7 cellular contexts compared by ENCODE assay signal in the genomic region with DNA sequence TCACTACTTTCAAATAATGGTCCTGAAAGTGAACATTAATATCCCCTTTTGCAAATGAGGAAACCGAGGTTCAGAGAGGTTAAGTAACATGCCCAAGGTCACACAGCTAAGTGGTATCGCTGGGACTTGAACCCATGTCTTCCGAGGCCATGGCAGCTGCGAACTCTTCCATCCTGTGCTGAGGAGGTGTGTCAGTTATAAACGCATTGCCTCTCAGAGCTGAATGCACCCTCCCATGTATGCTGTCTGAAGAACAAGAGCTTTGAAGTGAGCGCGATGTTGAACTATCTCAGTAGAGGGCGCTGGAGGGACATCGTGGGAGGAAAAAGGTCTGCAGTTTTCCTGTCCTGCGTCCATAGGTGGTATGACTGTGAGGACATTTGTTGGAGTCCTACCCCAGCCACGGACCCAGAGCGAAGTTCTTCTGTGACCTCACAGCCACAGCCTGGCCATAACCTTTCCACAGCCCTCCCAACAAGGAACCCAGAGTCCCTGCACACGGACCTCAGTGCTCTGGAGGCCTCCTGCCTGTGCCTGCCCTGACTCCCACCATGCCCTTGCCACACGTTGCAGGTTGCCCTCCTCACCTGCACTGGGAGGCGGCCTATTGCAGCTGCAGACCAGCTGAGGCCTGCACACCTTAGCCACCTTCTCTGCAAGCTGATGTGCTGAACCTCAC.
DNase-seq lines count a peak whose midpoint lies in the region; ATAC-seq lines count a peak whose summit lies in the region.

No MANE protein-coding gene starts in this region.

- no peaks in the 10 kb centered on the region for H3K36me3 ChIP-seq in effector memory CD4-positive, alpha-beta T cell (ENCODE audit: control insufficient read depth, insufficient read depth, low read length)

- H3K4me1 ChIP-seq in effector memory CD4-positive, alpha-beta T cell (ENCODE audit: control insufficient read depth, insufficient read depth, low read length, poor library complexity, severe bottlenecking): no peaks in the 10 kb centered on the region

- H3K9me3 ChIP-seq in effector memory CD4-positive, alpha-beta T cell (ENCODE audit: control insufficient read depth, low read length): no peaks in the 10 kb centered on the region

- no peak overlapping the region for H3K4me3 ChIP-seq in effector memory CD4-positive, alpha-beta T cell (ENCODE audit: insufficient read depth, low read depth, low read length, poor library complexity, severe bottlenecking)

- DNase-seq in HK-2 (ENCODE audit: unreplicated experiment) (peak; percentile 83), NCI-H82 (lab: John Stamatoyannopoulos, UW) (peak; percentile 98), medulla oblongata (ENCODE audit: extremely low spot score) (peak; percentile 90)
- DNase-seq in activated CD4-positive, alpha-beta T cell treated with anti-CD3 and anti-CD28 coated beads, Interleukin-2, amount 50 U/mL, for 4 hours: peak; percentile 47 to 51
- DNase-seq in effector memory CD4-positive, alpha-beta T cell: peak; percentile 8 to 32 (median 30)
- peak; percentile 13 for DNase-seq in stimulated activated CD8-positive, alpha-beta memory T cell treated with anti-CD3 and anti-CD28 coated beads, Interleukin-12 subunit alpha, Interleukin-12 subunit beta, amount 100 ng/mL, for 4 hours (ENCODE audit: low read depth)

- ATAC-seq in GM18511 (IDR thresholded peaks at IDR 0.05; ENCODE audit: unreplicated experiment): peak; percentile 83

- no peak overlapping the region for H3K27ac ChIP-seq in effector memory CD4-positive, alpha-beta T cell (ENCODE audit: insufficient read depth, low read length, poor library complexity, severe bottlenecking)

- no peaks in the 10 kb centered on the region for H3K27me3 ChIP-seq in effector memory CD4-positive, alpha-beta T cell (replicated peaks; ENCODE audit: control insufficient read depth, insufficient read depth, low read length, poor library complexity, severe bottlenecking)

Comparison
In these comparisons a context has a peak if more than half of its experiments do, and no peak if none do; other contexts are left out.
1. DNase-seq: peak in every context shown above with its lines; median percentile 98 in NCI-H82; 90 in medulla oblongata; 83 in HK-2; 49 in activated CD4-positive, alpha-beta T cell treated with anti-CD3 and anti-CD28 coated beads, Interleukin-2, amount 50 U/mL, for 4 hours; 30 in effector memory CD4-positive, alpha-beta T cell; 13 in stimulated activated CD8-positive, alpha-beta memory T cell treated with anti-CD3 and anti-CD28 coated beads, Interleukin-12 subunit alpha, Interleukin-12 subunit beta, amount 100 ng/mL, for 4 hours.